Comparison of ENCODE assay signal across 11 cellular contexts in the genomic region with DNA sequence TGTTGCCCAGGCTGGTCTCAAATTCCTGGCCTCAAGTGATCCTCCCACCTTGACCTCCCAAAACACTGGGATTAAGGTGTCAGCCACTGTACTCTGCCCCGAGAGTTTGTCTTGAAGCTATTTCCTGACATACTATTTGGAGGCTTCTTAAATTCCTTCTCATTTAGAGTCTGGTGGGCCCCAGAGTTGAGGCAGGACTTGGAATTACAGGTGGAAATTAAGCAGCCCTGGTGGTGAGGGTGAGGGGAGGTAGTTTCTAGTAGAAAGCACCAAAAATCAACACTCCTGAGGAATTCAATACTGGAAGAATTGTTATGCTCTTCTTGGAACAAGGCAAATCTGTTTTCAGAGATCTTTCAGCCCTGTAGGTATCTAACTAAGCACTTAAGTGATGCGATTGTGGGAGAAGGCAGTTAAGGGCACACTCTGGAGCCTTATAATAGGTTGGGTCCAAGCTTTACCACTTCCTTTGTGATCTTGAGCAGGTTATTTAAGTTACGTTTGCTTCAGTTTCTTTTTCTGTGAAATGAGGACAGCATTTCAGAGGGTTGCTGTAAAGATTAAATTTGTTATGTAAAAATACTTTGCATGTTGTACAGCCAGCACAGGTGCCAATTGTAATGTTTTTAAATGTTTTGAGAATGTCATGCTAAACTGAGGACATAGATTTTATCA.
DNase-seq lines count a peak whose midpoint lies in the region; ATAC-seq lines count a peak whose summit lies in the region.
"Had no signal": no experiment of that assay in that cellular context is flagged by ENCODE, and none has a peak within 500 bp of the region (broad histone marks: within the 10 kb centered on the region; RNA-seq: fewer than 3 reads in every experiment).

No MANE protein-coding gene starts in this region.

- peak; percentile 37 for DNase-seq in left kidney (ENCODE audit: low read depth, low spot score)
- no peak for DNase-seq in amygdala (lab: John Stamatoyannopoulos, UW)
- no peak for DNase-seq in globus pallidus (ENCODE audit: low spot score)
- DNase-seq in LoVo (ENCODE audit: low spot score), result no peak
- DNase-seq: DND-41, immature natural killer cell, NCI-H226, T-cell had no signal

- ATAC-seq in GM18907 (IDR thresholded peaks at IDR 0.05; ENCODE audit: unreplicated experiment), result peak; percentile 84
- peak; percentile 94 for ATAC-seq in GM21619 (IDR thresholded peaks at IDR 0.05; ENCODE audit: unreplicated experiment)
- peak; percentile 89 for ATAC-seq in HG03139 (IDR thresholded peaks at IDR 0.05; ENCODE audit: unreplicated experiment)
- ATAC-seq: T-cell had no signal
